Comparison of ENCODE assay signal across 8 cellular contexts in the genomic region with DNA sequence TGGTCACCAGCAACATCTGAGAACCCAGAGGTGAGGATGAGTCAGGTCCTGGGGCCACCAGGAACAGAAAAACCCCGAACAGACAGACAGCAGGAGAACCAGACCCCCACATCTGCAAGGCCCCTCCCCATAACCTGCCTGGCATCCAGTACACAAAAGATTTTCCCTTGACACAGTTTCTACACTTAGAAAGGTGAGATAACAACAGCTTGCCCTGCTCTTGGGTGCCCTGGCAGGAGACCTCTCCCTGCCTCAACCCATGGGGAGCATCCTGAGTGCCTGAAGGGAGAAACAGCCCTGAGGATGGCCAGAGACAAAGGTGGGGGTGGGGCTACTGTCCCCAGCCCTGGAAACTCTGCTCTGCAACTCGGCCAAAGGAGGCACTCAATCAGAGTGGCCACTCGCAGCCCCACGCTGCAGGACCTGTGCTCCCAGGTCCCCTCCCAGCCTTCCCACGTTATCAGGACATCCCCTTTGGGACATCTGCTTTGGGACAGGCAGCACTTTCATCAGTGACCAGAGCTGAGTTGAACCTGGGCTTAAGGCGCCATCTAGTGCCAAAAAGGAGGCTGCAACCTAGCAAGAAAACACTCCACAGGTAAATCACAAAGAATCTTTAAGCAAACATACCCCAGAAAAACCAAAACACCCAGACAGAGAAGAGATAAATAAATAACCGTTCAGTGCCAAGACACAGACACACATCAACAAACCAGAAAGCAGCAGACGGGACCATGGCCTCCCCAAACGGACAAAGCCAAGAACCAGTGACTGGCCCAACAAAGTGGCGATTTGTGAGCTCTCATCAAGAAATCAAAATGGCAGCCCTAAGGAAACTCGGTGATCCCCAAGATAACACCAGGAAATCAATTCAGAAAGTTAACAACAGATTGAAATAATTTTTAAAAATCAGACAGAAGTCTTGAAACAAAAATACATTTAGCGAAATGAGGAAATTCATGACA.
DNase-seq lines count a peak whose midpoint lies in the region; FAIRE-seq and TF ChIP-seq lines count a peak whose summit lies in the region.

No MANE protein-coding gene starts in this region.

- no peaks in the 10 kb centered on the region for H3K4me1 ChIP-seq in spleen
- no peaks in the 10 kb centered on the region for H3K4me1 ChIP-seq in thyroid gland

- peaks cover 0 to 24% (median 19%) of the 10 kb centered on the region in 8 donors for H3K9me3 ChIP-seq in spleen
- H3K9me3 ChIP-seq in thyroid gland: no peaks in the 10 kb centered on the region

- TF ChIP-seq CTCF in bronchial epithelial cell (IDR thresholded peaks at IDR 0.05; ENCODE audit: insufficient read depth, low read length, severe bottlenecking) (peak; percentile 61), spleen (IDR thresholded peaks at IDR 0.05 in 8 of 11, conservative IDR thresholded peaks at IDR 0.05 in 3 of 11) (peak in 5 of 11 experiments; percentile 13 to 26 (median 21)), thyroid gland (IDR thresholded peaks at IDR 0.05) (no peak)

- no peak overlapping the region for H3K4me3 Mint-ChIP-seq in activated CD4-positive, alpha-beta T cell treated with anti-CD3 and anti-CD28 coated beads, Interleukin-2, amount 10 ng/mL, durations not matched to agents 7 days and 5 days

- TF ChIP-seq POLR2A in spleen (IDR thresholded peaks at IDR 0.05) (no peak), thyroid gland (IDR thresholded peaks at IDR 0.05) (no peak)

- H3K27ac ChIP-seq in spleen: no peak overlapping the region
- no peak overlapping the region for H3K27ac ChIP-seq in thyroid gland

- FAIRE-seq in bronchial epithelial cell (lab: Jason Lieb, UNC): no peak

- no peaks in the 10 kb centered on the region for H3K9me3 Mint-ChIP-seq in activated CD4-positive, alpha-beta T cell treated with anti-CD3 and anti-CD28 coated beads, Interleukin-2, amount 10 ng/mL, durations not matched to agents 7 days and 5 days

- no peaks in the 10 kb centered on the region for H3K36me3 Mint-ChIP-seq in activated CD4-positive, alpha-beta T cell treated with anti-CD3 and anti-CD28 coated beads, Interleukin-2, amount 10 ng/mL, durations not matched to agents 7 days and 5 days (ENCODE audit: low read depth)

- H3K27me3 ChIP-seq in bronchial epithelial cell (ENCODE audit: control insufficient read depth, insufficient read depth, low read length): no peaks in the 10 kb centered on the region
- peaks cover 0 to 39% (median 0%) of the 10 kb centered on the region in 7 donors for H3K27me3 ChIP-seq in spleen (replicated peaks in 1 of 7)
- no peaks in the 10 kb centered on the region for H3K27me3 ChIP-seq in thyroid gland

- DNase-seq in activated CD4-positive, alpha-beta T cell treated with anti-CD3 and anti-CD28 coated beads, Interleukin-2, amount 10 ng/mL, durations not matched to agents 7 days and 5 days: peak; percentile 24
- DNase-seq in activated CD4-positive, alpha-beta T cell treated with anti-CD3 and anti-CD28 coated beads, Interleukin-2, amount 50 U/mL, for 1 hour: no peak
- peak; percentile 60 for DNase-seq in NCI-H2171 treated with DMSO at 0.1 percent for 48 hours (lab: John Stamatoyannopoulos, UW)
- DNase-seq in bronchial epithelial cell (ENCODE audit: low read depth): peak; percentile 27
- DNase-seq in spleen: peak; percentile 28
- DNase-seq in activated T-cell treated with anti-CD3 and anti-CD28 coated beads, Interleukin-2, amount 50 U/mL, for 1 hour: no peak
- no peak for DNase-seq in GM19240 (ENCODE audit: insufficient read length, low spot score)
- no peak for DNase-seq in thyroid gland

- POLR2A ChIA-PET in activated CD4-positive, alpha-beta T cell treated with anti-CD3 and anti-CD28 coated beads, Interleukin-2, amount 10 ng/mL, durations not matched to agents 7 days and 5 days (lab: Charles Lee): no interaction called here

- WGBS in spleen, 5 donors: 43 to 57% (median 52%) methylated on average over 10 to 12 of the region's 12 CpGs
- 58 to 59% methylated on average over 11 to 12 of the region's 12 CpGs for WGBS in thyroid gland, 2 donors

- intact Hi-C loops in spleen (cut with DNase I; ENCODE audit: low total_unique reads): no loop called here
- intact Hi-C loops in thyroid gland (cut with DNase I): no loop called here

- no peaks in the 10 kb centered on the region for H3K36me3 ChIP-seq in bronchial epithelial cell (ENCODE audit: control insufficient read depth, insufficient read depth, low read length)
- no peaks in the 10 kb centered on the region for H3K36me3 ChIP-seq in spleen
- H3K36me3 ChIP-seq in thyroid gland: no peaks in the 10 kb centered on the region

- no peaks in the 10 kb centered on the region for H3K27me3 Mint-ChIP-seq in activated CD4-positive, alpha-beta T cell treated with anti-CD3 and anti-CD28 coated beads, Interleukin-2, amount 10 ng/mL, durations not matched to agents 7 days and 5 days

- no peaks in the 10 kb centered on the region for H3K4me1 Mint-ChIP-seq in activated CD4-positive, alpha-beta T cell treated with anti-CD3 and anti-CD28 coated beads, Interleukin-2, amount 10 ng/mL, durations not matched to agents 7 days and 5 days

- CTCF ChIA-PET in activated CD4-positive, alpha-beta T cell treated with anti-CD3 and anti-CD28 coated beads, Interleukin-2, amount 10 ng/mL, durations not matched to agents 7 days and 5 days (lab: Charles Lee): no interaction called here

- no peak overlapping the region for H3K27ac Mint-ChIP-seq in activated CD4-positive, alpha-beta T cell treated with anti-CD3 and anti-CD28 coated beads, Interleukin-2, amount 10 ng/mL, durations not matched to agents 7 days and 5 days

- no peak overlapping the region for H3K4me3 ChIP-seq in bronchial epithelial cell (ENCODE audit: low read depth, low read length)
- H3K4me3 ChIP-seq in spleen: no peak overlapping the region
- no peak overlapping the region for H3K4me3 ChIP-seq in thyroid gland (replicated peaks in 1 of 3)

Comparison
In these comparisons a context has a peak if more than half of its experiments do, and no peak if none do; other contexts are left out.
1. DNase-seq: peak in activated CD4-positive, alpha-beta T cell treated with anti-CD3 and anti-CD28 coated beads, Interleukin-2, amount 10 ng/mL, durations not matched to agents 7 days and 5 days (single experiment), NCI-H2171 treated with DMSO at 0.1 percent for 48 hours (single experiment), bronchial epithelial cell (single experiment) and spleen (single experiment); none in activated CD4-positive, alpha-beta T cell treated with anti-CD3 and anti-CD28 coated beads, Interleukin-2, amount 50 U/mL, for 1 hour (single experiment), activated T-cell treated with anti-CD3 and anti-CD28 coated beads, Interleukin-2, amount 50 U/mL, for 1 hour (single experiment), GM19240 (single experiment) and thyroid gland (0 of 2).